In the genomic region with DNA sequence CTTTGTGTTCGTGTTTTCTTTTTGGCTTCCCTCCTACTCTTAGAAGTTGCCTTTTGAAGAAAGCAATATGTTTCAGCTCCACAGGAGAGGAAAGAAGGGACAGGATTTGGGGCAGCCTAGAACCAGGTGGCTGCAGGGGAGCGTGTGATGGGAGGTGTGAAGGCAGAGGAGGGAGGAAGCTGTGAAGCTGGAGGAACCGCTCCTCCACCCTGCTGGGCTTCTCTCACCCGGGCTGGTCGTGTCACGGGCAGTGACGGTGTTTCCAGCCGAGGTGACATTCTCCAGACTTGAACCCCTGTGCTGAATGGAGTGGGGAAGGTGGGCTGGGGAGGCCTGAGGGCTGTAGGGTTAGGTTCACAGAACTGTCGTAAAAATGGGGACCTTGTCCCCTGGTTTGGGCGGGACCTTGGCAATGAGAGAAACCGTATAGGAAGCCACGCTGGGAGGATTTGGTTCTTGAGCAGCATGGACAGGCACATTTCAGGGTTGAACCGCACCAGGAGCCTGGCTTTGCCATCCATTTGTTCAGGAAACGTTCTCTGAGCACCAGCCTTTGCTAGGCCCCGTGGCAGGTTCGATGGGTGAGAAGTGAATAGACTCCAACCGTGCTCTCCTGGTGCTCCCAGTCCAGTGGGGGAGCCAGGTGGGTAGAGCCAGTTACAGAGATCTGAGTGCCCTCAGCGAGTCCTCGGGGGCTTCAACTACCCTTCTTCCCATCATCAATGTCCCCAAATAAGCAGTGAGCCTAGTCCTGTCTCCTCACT, we compare ENCODE assay signal across 19 cellular contexts.
DNase-seq lines count a peak whose midpoint lies in the region; TF ChIP-seq lines count a peak whose summit lies in the region.
"Had no signal": no experiment of that assay in that cellular context is flagged by ENCODE, and none has a peak within 500 bp of the region (broad histone marks: within the 10 kb centered on the region; RNA-seq: fewer than 3 reads in every experiment).

No MANE protein-coding gene starts in this region.

- no peak overlapping the region for H4K8ac ChIP-seq in neuronal stem cell (ENCODE audit: low read depth, low read length)

- H3K18ac ChIP-seq in neuronal stem cell (ENCODE audit: low read length) = peak overlapping the region; percentile 16

- intact Hi-C loops in CD4-positive, alpha-beta memory T cell (cut with micrococcal nuclease) = no loop called here

- H3K27ac Mint-ChIP-seq in CD4-positive, alpha-beta memory T cell = peak overlapping the region in 5 of 7 donors; percentile 4 to 69 (median 29)
- H3K27ac Mint-ChIP-seq in endothelial cell (ENCODE audit: unreplicated experiment) = no peak overlapping the region

- H2BK15ac ChIP-seq in neuronal stem cell (ENCODE audit: low read length) = no peak overlapping the region

- H2AFZ ChIP-seq in neuronal stem cell (ENCODE audit: low read length) = no peak overlapping the region

- H3K4me3 Mint-ChIP-seq in CD4-positive, alpha-beta memory T cell = no peak overlapping the region
- H3K4me3 Mint-ChIP-seq in endothelial cell (ENCODE audit: unreplicated experiment) = peak overlapping the region; percentile 21

- H3K9ac ChIP-seq in neuronal stem cell (ENCODE audit: low read depth, low read length, poor library complexity) = no peak overlapping the region
- H3K9ac ChIP-seq: BLaER1 treated with 17β-estradiol and CSF1 and Interleukin-3, amounts not matched to agents 10 nM and 100 nM had no signal

- H3K9me3 Mint-ChIP-seq in CD4-positive, alpha-beta memory T cell = no peaks in the 10 kb centered on the region
- H3K9me3 Mint-ChIP-seq in endothelial cell (ENCODE audit: unreplicated experiment) = no peaks in the 10 kb centered on the region

- no peak overlapping the region for H3K27ac ChIP-seq in CD4-positive, alpha-beta memory T cell (ENCODE audit: low read depth, low read length)
- H3K27ac ChIP-seq in HEK293 (ENCODE audit: extremely low read depth, low read depth, low read length) (no peak overlapping the region), neuronal stem cell (replicated peaks; ENCODE audit: low read length) (no peak overlapping the region)

- no peaks in the 10 kb centered on the region for H3K79me1 ChIP-seq in neuronal stem cell (ENCODE audit: low read depth, low read length)

- H3K27me3 ChIP-seq in CD4-positive, alpha-beta memory T cell (ENCODE audit: insufficient read depth, low read length) = no peaks in the 10 kb centered on the region
- no peaks in the 10 kb centered on the region for H3K27me3 ChIP-seq in neuronal stem cell (ENCODE audit: control insufficient read depth in 3 of 3, insufficient read depth in 3 of 3, low read depth in 1 of 3, low read length in 3 of 3)
- H3K27me3 ChIP-seq: BLaER1 treated with 17β-estradiol and CSF1 and Interleukin-3, amounts not matched to agents 10 nM and 100 nM; MG63 had no signal

- no peak for TF ChIP-seq CTCF in HEK293 (tag by site-specific recombination; IDR thresholded peaks at IDR 0.05)
- TF ChIP-seq CTCF in endothelial cell (IDR thresholded peaks at IDR 0.05; ENCODE audit: unreplicated experiment) = no peak

- H3K4me3 ChIP-seq in CD4-positive, alpha-beta memory T cell (ENCODE audit: low read length in 2 of 2) = no peak overlapping the region
- no peak overlapping the region for H3K4me3 ChIP-seq in HEK293 (ENCODE audit: low read depth, low read length)
- H3K4me3 ChIP-seq in neuronal stem cell (ENCODE audit: low read length in 2 of 2) = no peak overlapping the region
- H3K4me3 ChIP-seq: BLaER1 treated with 17β-estradiol and CSF1 and Interleukin-3, amounts not matched to agents 10 nM and 100 nM; MG63 had no signal

- CTCF ChIA-PET in CD4-positive, alpha-beta memory T cell (lab: Charles Lee; ENCODE audit: partially characterized antibody) = no interaction called here
- CTCF ChIA-PET in HEK293 (lab: Yijun Ruan, JAX) = no interaction called here

- no peak overlapping the region for H3K4me2 ChIP-seq in neuronal stem cell (ENCODE audit: insufficient read depth, low read length, poor library complexity, severe bottlenecking)
- H3K4me2 ChIP-seq: BLaER1 treated with 17β-estradiol and CSF1 and Interleukin-3, amounts not matched to agents 10 nM and 100 nM had no signal

- no peaks in the 10 kb centered on the region for H3K9me3 ChIP-seq in CD4-positive, alpha-beta memory T cell (ENCODE audit: control insufficient read depth in 1 of 2, low read length in 2 of 2)
- H3K9me3 ChIP-seq in HEK293 (ENCODE audit: control insufficient read depth, insufficient read depth, low read depth, low read length) = no peaks in the 10 kb centered on the region
- no peaks in the 10 kb centered on the region for H3K9me3 ChIP-seq in neuronal stem cell (replicated peaks in 1 of 2; ENCODE audit: control insufficient read depth in 2 of 2, insufficient read depth in 1 of 2, low read depth in 1 of 2, low read length in 2 of 2)
- H3K9me3 ChIP-seq: BLaER1 treated with 17β-estradiol and CSF1 and Interleukin-3, amounts not matched to agents 10 nM and 100 nM; MG63 had no signal

- H3K27me3 Mint-ChIP-seq in CD4-positive, alpha-beta memory T cell = no peaks in the 10 kb centered on the region
- H3K27me3 Mint-ChIP-seq in endothelial cell (ENCODE audit: unreplicated experiment) = peaks cover 5% of the 10 kb centered on the region

- H3K14ac ChIP-seq in neuronal stem cell (ENCODE audit: low read length) = no peak overlapping the region

- H4K91ac ChIP-seq in neuronal stem cell (ENCODE audit: low read depth, low read length, poor library complexity) = no peak overlapping the region

- H3K36me3 ChIP-seq in CD4-positive, alpha-beta memory T cell (ENCODE audit: insufficient read depth, low read length) = no peaks in the 10 kb centered on the region
- no peaks in the 10 kb centered on the region for H3K36me3 ChIP-seq in HEK293 (ENCODE audit: control insufficient read depth in 2 of 2, insufficient read depth in 1 of 2, low read length in 2 of 2)
- H3K36me3 ChIP-seq in neuronal stem cell (replicated peaks in 1 of 2; ENCODE audit: control insufficient read depth in 2 of 2, insufficient read depth in 2 of 2, low read length in 2 of 2) = no peaks in the 10 kb centered on the region
- H3K36me3 ChIP-seq: MG63 had no signal

- H3K4ac ChIP-seq in neuronal stem cell (ENCODE audit: low read length) = no peak overlapping the region

- peaks cover 18 to 42% (median 28%) of the 10 kb centered on the region in 4 donors for H3K4me1 Mint-ChIP-seq in CD4-positive, alpha-beta memory T cell
- H3K4me1 Mint-ChIP-seq in endothelial cell (ENCODE audit: unreplicated experiment) = peaks cover 3% of the 10 kb centered on the region

- no peaks in the 10 kb centered on the region for H3K4me1 ChIP-seq in CD4-positive, alpha-beta memory T cell (ENCODE audit: insufficient read depth, low read length)
- H3K4me1 ChIP-seq in HEK293 (ENCODE audit: control insufficient read depth, insufficient read depth, low read length) = no peaks in the 10 kb centered on the region
- H3K4me1 ChIP-seq in neuronal stem cell (ENCODE audit: control insufficient read depth in 2 of 2, insufficient read depth in 1 of 2, low read depth in 1 of 2, low read length in 2 of 2) = peaks cover 0 to 8% of the 10 kb centered on the region in 2 donors

- peak overlapping the region; percentile 10 for H3K23ac ChIP-seq in neuronal stem cell (ENCODE audit: low read depth, low read length, poor library complexity)

- peaks cover 0 to 31% of the 10 kb centered on the region in 2 donors for H3K36me3 Mint-ChIP-seq in CD4-positive, alpha-beta memory T cell
- peaks cover 1% of the 10 kb centered on the region for H3K36me3 Mint-ChIP-seq in endothelial cell (ENCODE audit: low read depth, unreplicated experiment)

- H2AK5ac ChIP-seq in neuronal stem cell (ENCODE audit: low read depth, low read length) = peak overlapping the region; percentile 50

- no peak for DNase-seq in CD4-positive, alpha-beta memory T cell
- DNase-seq in endothelial cell (ENCODE audit: low spot score) (no peak), neuronal stem cell (ENCODE audit: low spot score) (no peak), middle frontal gyrus (ENCODE audit: extremely low spot score, low spot score) (no peak), AML-193 (lab: John Stamatoyannopoulos, UW) (no peak)
- DNase-seq in activated CD4-positive, alpha-beta T cell treated with anti-CD3 and anti-CD28 coated beads, Interleukin-2, amount 50 U/mL, for 48 hours = no peak
- no peak for DNase-seq in stimulated activated CD4-positive, alpha-beta T cell treated with anti-CD3 and anti-CD28 coated beads, Interleukin-4, amount 100 ng/mL, for 1 hour
- DNase-seq: ACHN, EL, GF-D8, MG63, NCI-H1417 treated with DMSO at 0.1 percent for 48 hours, NCI-H187 treated with DMSO at 0.1 percent for 48 hours, NCI-H2107, NCI-H446 treated with DMSO at 0.1 percent for 48 hours, NCI-H526 treated with DMSO at 0.1 percent for 48 hours, Right ventricle myocardium superior had no signal

- no peak overlapping the region for H2BK5ac ChIP-seq in neuronal stem cell (ENCODE audit: low read length)

- WGBS in neuronal stem cell (ENCODE audit: extremely low coverage in 2 of 2, insufficient read length in 2 of 2, insufficient replicate concordance in 1 of 2), 2 donors = no CpG with 5 or more reads among the region's 19 CpGs

- H2BK120ac ChIP-seq in neuronal stem cell (ENCODE audit: low read depth, low read length) = no peak overlapping the region

- POLR2A ChIA-PET in CD4-positive, alpha-beta memory T cell (lab: Charles Lee; ENCODE audit: partially characterized antibody) = no interaction called here
- POLR2A ChIA-PET in HEK293 (lab: Yijun Ruan, JAX) = no interaction called here

- H2BK12ac ChIP-seq in neuronal stem cell (ENCODE audit: low read length) = no peak overlapping the region

TF ChIP-seq in HEK293, 187 proteins besides CTCF, POLR2A, EP300 and RAD21:
- TF ChIP-seq ZIC2 (tag by site-specific recombination; IDR thresholded peaks at IDR 0.05) (peak; percentile 45), OSR2 (tag by site-specific recombination; IDR thresholded peaks at IDR 0.05) (no peak)
